In genomic region chr4:42678512-42678911, GRCh38 we compare ENCODE assay signal across 14 cellular contexts.
"Had no signal": no experiment of that assay in that cellular context is flagged by ENCODE, and none has a peak within 500 bp of the region (broad histone marks: within the 10 kb centered on the region; RNA-seq: fewer than 3 reads in every experiment).

No MANE protein-coding gene starts in this region.

- H3K9me3 Mint-ChIP-seq: stimulated activated effector memory CD8-positive, alpha-beta T cell treated with anti-CD3 and anti-CD28 coated beads, Interleukin-12 subunit alpha, Interleukin-12 subunit beta, amount 100 ng/mL, for 72 hours had no signal

- ATAC-seq: activated CD8-positive, alpha-beta T cell treated with anti-CD3 and anti-CD28 coated beads for 36 hours; naive thymus-derived CD4-positive, alpha-beta T cell; stimulated activated effector memory CD8-positive, alpha-beta T cell treated with anti-CD3 and anti-CD28 coated beads, Interleukin-12 subunit alpha, Interleukin-12 subunit beta, amount 100 ng/mL, for 72 hours had no signal

- H3K27me3 Mint-ChIP-seq: activated CD8-positive, alpha-beta T cell treated with anti-CD3 and anti-CD28 coated beads for 36 hours; naive thymus-derived CD4-positive, alpha-beta T cell had no signal

- H3K4me1 ChIP-seq: esophagus squamous epithelium, tibial nerve, vagina had no signal

- H3K36me3 Mint-ChIP-seq: stimulated activated effector memory CD8-positive, alpha-beta T cell treated with anti-CD3 and anti-CD28 coated beads, Interleukin-12 subunit alpha, Interleukin-12 subunit beta, amount 100 ng/mL, for 72 hours had no signal

- H3K27me3 ChIP-seq: esophagus squamous epithelium, neutrophil, tibial nerve, vagina had no signal

- DNase-seq: activated CD4-positive, alpha-beta T cell treated with anti-CD3 and anti-CD28 coated beads for 4 hours; activated CD8-positive, alpha-beta memory T cell treated with anti-CD3 and anti-CD28 coated beads, Interleukin-2, amount 50 U/mL, for 4 hours; activated CD8-positive, alpha-beta T cell treated with anti-CD3 and anti-CD28 coated beads for 36 hours; activated naive CD4-positive, alpha-beta T cell; esophagus squamous epithelium; foreskin fibroblast; posterior cingulate gyrus had no signal

- H3K9me3 ChIP-seq: esophagus squamous epithelium, neutrophil, tibial nerve, vagina had no signal

- H3K4me3 ChIP-seq: esophagus squamous epithelium, skin epidermis, tibial nerve, vagina had no signal

- H3K4me3 Mint-ChIP-seq: activated CD8-positive, alpha-beta T cell treated with anti-CD3 and anti-CD28 coated beads for 36 hours; stimulated activated effector memory CD8-positive, alpha-beta T cell treated with anti-CD3 and anti-CD28 coated beads, Interleukin-12 subunit alpha, Interleukin-12 subunit beta, amount 100 ng/mL, for 72 hours had no signal

- H3K4me1 Mint-ChIP-seq: stimulated activated effector memory CD8-positive, alpha-beta T cell treated with anti-CD3 and anti-CD28 coated beads, Interleukin-12 subunit alpha, Interleukin-12 subunit beta, amount 100 ng/mL, for 72 hours had no signal

- H3K36me3 ChIP-seq: esophagus squamous epithelium, neutrophil, tibial nerve, vagina had no signal

- H3K27ac Mint-ChIP-seq: stimulated activated effector memory CD8-positive, alpha-beta T cell treated with anti-CD3 and anti-CD28 coated beads, Interleukin-12 subunit alpha, Interleukin-12 subunit beta, amount 100 ng/mL, for 72 hours had no signal

- FAIRE-seq: astrocyte had no signal
